In the genomic region with DNA sequence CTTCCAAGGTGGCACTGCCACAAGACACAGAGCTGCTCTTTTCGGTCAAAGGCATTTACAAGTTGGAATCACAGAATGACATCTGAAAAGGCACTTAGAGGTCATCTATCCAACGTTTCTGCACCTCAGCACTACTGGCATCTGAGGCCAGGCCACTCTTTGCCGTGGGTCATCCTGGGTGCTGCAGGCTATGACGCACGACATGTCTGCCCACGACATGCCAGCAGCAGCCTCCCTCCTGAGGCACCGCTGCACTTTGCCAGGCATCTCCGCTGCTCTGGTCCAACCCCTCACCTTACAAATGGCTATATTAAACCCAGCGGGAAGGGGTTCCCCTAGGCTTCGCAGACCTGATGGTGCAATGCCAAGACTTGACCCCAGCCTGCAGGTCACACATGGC, we compare ENCODE assay signal across 20 cellular contexts. TPM values are rescaled to one million over a fixed set of nuclear protein-coding genes. Genes with fewer than 3 reads are reported as not detected.
A peak's percentile ranks its signal among the peaks of the same experiment; 100 is the strongest.
DNase-seq lines count a peak whose midpoint lies in the region; ATAC-seq and TF ChIP-seq lines count a peak whose summit lies in the region.
"Had no signal": no experiment of that assay in that cellular context is flagged by ENCODE, and none has a peak within 500 bp of the region (broad histone marks: within the 10 kb centered on the region; RNA-seq: fewer than 3 reads in every experiment).

No MANE protein-coding gene starts in this region.

- peaks cover 33% of the 10 kb centered on the region for H3K79me2 ChIP-seq in parathyroid adenoma

- DNase-seq in CD8-positive, alpha-beta memory T cell: no peak
- DNase-seq in glutamatergic neuron: no peak
- DNase-seq: activated CD4-positive, alpha-beta T cell treated with anti-CD3 and anti-CD28 coated beads for 4 hours; erythroblast; GF-D8; H7; immature natural killer cell; Kasumi-1; NCI-H2171; PC-3; T-helper 9 cell had no signal

- no peaks in the 10 kb centered on the region for H3K27me3 Mint-ChIP-seq in CD8-positive, alpha-beta memory T cell
- H3K27me3 Mint-ChIP-seq in activated T-helper 17 cell treated with anti-CD3 and anti-CD28 coated beads, Interleukin-2, amount 50 U/mL, for 72 hours: no peaks in the 10 kb centered on the region
- no peaks in the 10 kb centered on the region for H3K27me3 Mint-ChIP-seq in glutamatergic neuron (ENCODE audit: unreplicated experiment)
- H3K27me3 Mint-ChIP-seq: activated naive CD4-positive, alpha-beta T cell treated with anti-CD3 and anti-CD28 coated beads, Interleukin-2, amount 50 U/mL, for 24 hours; dendritic cell treated with granulocyte-macrophage colony-stimulating factor and Interleukin-4, amounts not matched to agents 40 ng/mL and 50 ng/mL, for 4 days; memory B cell had no signal

- H3K36me3 Mint-ChIP-seq in CD8-positive, alpha-beta memory T cell: peaks cover 0 to 82% (median 16%) of the 10 kb centered on the region in 3 donors
- H3K36me3 Mint-ChIP-seq in activated T-helper 17 cell treated with anti-CD3 and anti-CD28 coated beads, Interleukin-2, amount 50 U/mL, for 72 hours (ENCODE audit: low read depth): peaks cover 99% of the 10 kb centered on the region
- no peaks in the 10 kb centered on the region for H3K36me3 Mint-ChIP-seq in glutamatergic neuron (ENCODE audit: unreplicated experiment)

- peaks cover 42% of the 10 kb centered on the region for H3K36me3 ChIP-seq in CD8-positive, alpha-beta memory T cell (ENCODE audit: insufficient read depth, low read length)
- no peaks in the 10 kb centered on the region for H3K36me3 ChIP-seq in parathyroid adenoma (ENCODE audit: control insufficient read depth, insufficient read depth, low read length)
- H3K36me3 ChIP-seq: breast epithelium, neural progenitor cell had no signal

- H3K4me1 Mint-ChIP-seq in CD8-positive, alpha-beta memory T cell: peaks cover 64 to 91% (median 65%) of the 10 kb centered on the region in 3 donors
- H3K4me1 Mint-ChIP-seq in activated T-helper 17 cell treated with anti-CD3 and anti-CD28 coated beads, Interleukin-2, amount 50 U/mL, for 72 hours: peaks cover 36% of the 10 kb centered on the region
- H3K4me1 Mint-ChIP-seq in glutamatergic neuron (ENCODE audit: low read depth, unreplicated experiment): peaks cover 28% of the 10 kb centered on the region

- POLR2A ChIA-PET in CD8-positive, alpha-beta memory T cell (lab: Charles Lee): interaction anchor here (0.7 kb wide), 1 partner anchor 12 kb away, joined by 3 read pairs; a partner anchor contains a TSS

- H3K4me1 ChIP-seq in CD8-positive, alpha-beta memory T cell (ENCODE audit: insufficient read depth, low read length): peaks cover 61% of the 10 kb centered on the region
- H3K4me1 ChIP-seq in parathyroid adenoma: peaks cover 19% of the 10 kb centered on the region
- H3K4me1 ChIP-seq: neural progenitor cell had no signal

- no peak for ATAC-seq in activated T-helper 17 cell treated with anti-CD3 and anti-CD28 coated beads, Interleukin-2, amount 50 U/mL, for 72 hours (replicated peaks)
- no peak for ATAC-seq in GM21619 (IDR thresholded peaks at IDR 0.05; ENCODE audit: unreplicated experiment)
- no peak for ATAC-seq in GM21723 (IDR thresholded peaks at IDR 0.05; ENCODE audit: unreplicated experiment)

- CTCF ChIA-PET in CD8-positive, alpha-beta memory T cell (lab: Charles Lee): interaction anchor here (2.8 kb wide), 1 partner anchor 182 kb away, joined by 8 read pairs; no protein-coding TSS in a partner anchor

- H3K9me3 ChIP-seq in CD8-positive, alpha-beta memory T cell (ENCODE audit: low read length): no peaks in the 10 kb centered on the region
- H3K9me3 ChIP-seq in parathyroid adenoma (ENCODE audit: control insufficient read depth, low read length): no peaks in the 10 kb centered on the region
- H3K9me3 ChIP-seq: breast epithelium had no signal

- no peak overlapping the region for H3K4me3 ChIP-seq in CD8-positive, alpha-beta memory T cell (ENCODE audit: low read length)
- no peak overlapping the region for H3K4me3 ChIP-seq in parathyroid adenoma (ENCODE audit: low read depth, low read length)
- H3K4me3 ChIP-seq: neural progenitor cell had no signal

- peak overlapping the region in 2 of 7 donors; percentile 85 to 89 for H3K4me3 Mint-ChIP-seq in CD8-positive, alpha-beta memory T cell
- peak overlapping the region; percentile 94 for H3K4me3 Mint-ChIP-seq in activated T-helper 17 cell treated with anti-CD3 and anti-CD28 coated beads, Interleukin-2, amount 50 U/mL, for 72 hours
- H3K4me3 Mint-ChIP-seq in glutamatergic neuron (ENCODE audit: unreplicated experiment): no peak overlapping the region
- H3K4me3 Mint-ChIP-seq: dendritic cell treated with granulocyte-macrophage colony-stimulating factor and Interleukin-4, amounts not matched to agents 40 ng/mL and 50 ng/mL, for 4 days; memory B cell had no signal

- H3K27ac Mint-ChIP-seq in CD8-positive, alpha-beta memory T cell: peak overlapping the region; percentile 17 to 99 (median 88)
- no peak overlapping the region for H3K27ac Mint-ChIP-seq in activated T-helper 17 cell treated with anti-CD3 and anti-CD28 coated beads, Interleukin-2, amount 50 U/mL, for 72 hours
- H3K27ac Mint-ChIP-seq in glutamatergic neuron (ENCODE audit: unreplicated experiment): no peak overlapping the region
- H3K27ac Mint-ChIP-seq: dendritic cell treated with granulocyte-macrophage colony-stimulating factor and Interleukin-4, amounts not matched to agents 40 ng/mL and 50 ng/mL, for 4 days; memory B cell; neural progenitor cell had no signal

- no peak overlapping the region for H3K9ac ChIP-seq in parathyroid adenoma
- H3K9ac ChIP-seq: neural progenitor cell had no signal

- H3K4me2 ChIP-seq in parathyroid adenoma (ENCODE audit: low read length): peak overlapping the region; percentile 23
- H3K4me2 ChIP-seq: neural progenitor cell had no signal

- no peaks in the 10 kb centered on the region for H3K27me3 ChIP-seq in CD8-positive, alpha-beta memory T cell (ENCODE audit: insufficient read depth, low read length, poor library complexity, severe bottlenecking)
- H3K27me3 ChIP-seq in parathyroid adenoma (ENCODE audit: control insufficient read depth, insufficient read depth, low read length): no peaks in the 10 kb centered on the region
- H3K27me3 ChIP-seq: breast epithelium, neural progenitor cell had no signal

- no peaks in the 10 kb centered on the region for H3K9me3 Mint-ChIP-seq in CD8-positive, alpha-beta memory T cell
- H3K9me3 Mint-ChIP-seq in activated T-helper 17 cell treated with anti-CD3 and anti-CD28 coated beads, Interleukin-2, amount 50 U/mL, for 72 hours: no peaks in the 10 kb centered on the region
- H3K9me3 Mint-ChIP-seq in glutamatergic neuron (ENCODE audit: unreplicated experiment): peaks cover 2% of the 10 kb centered on the region
- H3K9me3 Mint-ChIP-seq: activated naive CD4-positive, alpha-beta T cell treated with anti-CD3 and anti-CD28 coated beads, Interleukin-2, amount 50 U/mL, for 24 hours; dendritic cell treated with granulocyte-macrophage colony-stimulating factor and Interleukin-4, amounts not matched to agents 40 ng/mL and 50 ng/mL, for 4 days; immature natural killer cell; memory B cell; neural progenitor cell had no signal

- no peak overlapping the region for H3K27ac ChIP-seq in CD8-positive, alpha-beta memory T cell (ENCODE audit: low read depth, low read length)
- peak overlapping the region; percentile 57 for H3K27ac ChIP-seq in parathyroid adenoma
- H3K27ac ChIP-seq: breast epithelium, neural progenitor cell had no signal

- no peak for TF ChIP-seq CTCF in parathyroid adenoma (IDR thresholded peaks at IDR 0.05)
- TF ChIP-seq CTCF in glutamatergic neuron (IDR thresholded peaks at IDR 0.05; ENCODE audit: partially characterized antibody, unreplicated experiment): no peak

- no peak overlapping the region for H2AFZ ChIP-seq in parathyroid adenoma
- H2AFZ ChIP-seq: neural progenitor cell had no signal

RNA-seq across cellular contexts. Expression of a gene that starts 8.1 kb away (rescaled TPM):
- 100 to 1,000 TPM; 239 to 250 TPM for total RNA-seq in CD8-positive, alpha-beta memory T cell
- 202 TPM for polyA plus RNA-seq in CD8-positive, alpha-beta memory T cell
- total RNA-seq in activated T-helper 17 cell treated with anti-CD3 and anti-CD28 coated beads, Interleukin-2, amount 50 U/mL, for 72 hours: 100 to 1,000 TPM; 315 to 380 TPM
- 111 TPM for total RNA-seq in glutamatergic neuron (ENCODE audit: unreplicated experiment)

RNA-seq across cellular contexts. Expression of a gene that starts 8.4 kb away (rescaled TPM):
- under 1 TPM; 0.24 to 0.91 TPM for total RNA-seq in CD8-positive, alpha-beta memory T cell
- 0.75 TPM for polyA plus RNA-seq in CD8-positive, alpha-beta memory T cell
- total RNA-seq in activated T-helper 17 cell treated with anti-CD3 and anti-CD28 coated beads, Interleukin-2, amount 50 U/mL, for 72 hours: under 1 TPM in 1 of 2 donors, not detected in 1; 0.77 TPM
- 2.6 TPM for total RNA-seq in glutamatergic neuron (ENCODE audit: unreplicated experiment)

RNA-seq across cellular contexts. Expression of a gene that starts 11.4 kb away (rescaled TPM):
- total RNA-seq in CD8-positive, alpha-beta memory T cell: 10 to 100 TPM; 34.9 to 35.2 TPM
- 46.6 TPM for polyA plus RNA-seq in CD8-positive, alpha-beta memory T cell
- total RNA-seq in activated T-helper 17 cell treated with anti-CD3 and anti-CD28 coated beads, Interleukin-2, amount 50 U/mL, for 72 hours: 10 to 100 TPM in 1 of 2 donors, 1 to 10 TPM in 1; 7.0 to 17.3 TPM
- total RNA-seq in glutamatergic neuron (ENCODE audit: unreplicated experiment): 24.0 TPM

RNA-seq across cellular contexts. Expression of a gene that starts 11.5 kb away (rescaled TPM):
- 10 to 100 TPM; 35.9 to 37.8 TPM for total RNA-seq in CD8-positive, alpha-beta memory T cell
- 110 TPM for polyA plus RNA-seq in CD8-positive, alpha-beta memory T cell
- total RNA-seq in activated T-helper 17 cell treated with anti-CD3 and anti-CD28 coated beads, Interleukin-2, amount 50 U/mL, for 72 hours: 10 to 100 TPM; 13.9 to 25.4 TPM
- total RNA-seq in glutamatergic neuron (ENCODE audit: unreplicated experiment): 56.1 TPM

RNA-seq across cellular contexts. Expression of a gene that starts 19.8 kb away (rescaled TPM):
- total RNA-seq in CD8-positive, alpha-beta memory T cell: 1,000 to 10,000 TPM; 3,139 to 3,155 TPM
- 1,038 TPM for polyA plus RNA-seq in CD8-positive, alpha-beta memory T cell
- total RNA-seq in activated T-helper 17 cell treated with anti-CD3 and anti-CD28 coated beads, Interleukin-2, amount 50 U/mL, for 72 hours: 1,000 to 10,000 TPM; 3,005 to 3,350 TPM
- 1,442 TPM for total RNA-seq in glutamatergic neuron (ENCODE audit: unreplicated experiment)

Comparison
In these comparisons a context has a peak if more than half of its experiments do, and no peak if none do; other contexts are left out.
1. H3K27ac Mint-ChIP-seq: peak in CD8-positive, alpha-beta memory T cell (8 of 8); none in activated T-helper 17 cell treated with anti-CD3 and anti-CD28 coated beads, Interleukin-2, amount 50 U/mL, for 72 hours (single experiment) and glutamatergic neuron (single experiment).